Comparison of ENCODE assay signal across 1 cellular context in genomic region chr16:28905800-28906372, GRCh38.
TF ChIP-seq lines count a peak whose summit lies in the region.

No MANE protein-coding gene starts in this region.

TF ChIP-seq in H1, 55 proteins besides CTCF, POLR2A, EP300 and RAD21:
- TF ChIP-seq SIN3A (conservative IDR thresholded peaks at IDR 0.05 in 1 of 2, IDR thresholded peaks at IDR 0.05 in 1 of 2; ENCODE audit: low read depth in 1 of 2, low read length in 2 of 2) (no peak), RFX5 (IDR thresholded peaks at IDR 0.05; ENCODE audit: borderline replicate concordance, low read depth, low read length) (no peak), KDM1A (IDR thresholded peaks at IDR 0.05; ENCODE audit: borderline replicate concordance, low read length) (no peak), CBX5 (IDR thresholded peaks at IDR 0.05; ENCODE audit: low read depth, low read length) (no peak), BRCA1 (IDR thresholded peaks at IDR 0.05; ENCODE audit: low read depth, low read length) (no peak), KDM5A (IDR thresholded peaks at IDR 0.05; ENCODE audit: low read length) (no peak)
